13 cellular contexts compared by ENCODE assay signal in the genomic region with DNA sequence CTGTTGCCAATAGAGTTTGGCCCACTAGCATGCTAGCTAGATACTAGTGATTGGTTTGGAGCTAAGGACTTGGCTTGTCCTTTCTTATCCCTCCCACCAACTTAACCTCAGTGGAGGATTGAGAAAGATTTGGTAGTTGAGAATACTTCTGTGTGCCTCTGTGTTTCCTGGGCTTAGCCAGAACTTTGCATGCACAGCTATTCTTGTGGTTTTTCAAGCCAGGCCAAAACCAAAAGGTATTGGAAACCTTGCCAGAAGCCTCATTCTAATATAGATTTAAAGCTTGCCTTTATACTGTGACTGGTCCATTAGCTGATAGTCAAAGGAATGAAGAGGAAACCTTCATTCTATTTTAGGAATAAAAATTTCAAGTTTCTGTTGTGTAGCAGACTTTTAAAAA.
DNase-seq lines count a peak whose midpoint lies in the region; ATAC-seq and TF ChIP-seq lines count a peak whose summit lies in the region.
"Had no signal": no experiment of that assay in that cellular context is flagged by ENCODE, and none has a peak within 500 bp of the region (broad histone marks: within the 10 kb centered on the region; RNA-seq: fewer than 3 reads in every experiment).

No MANE protein-coding gene starts in this region.

- no peak for TF ChIP-seq POLR2A in prostate gland (IDR thresholded peaks at IDR 0.05)
- TF ChIP-seq POLR2A in erythroblast (IDR thresholded peaks at IDR 0.05; ENCODE audit: low read length) = no peak

- no peaks in the 10 kb centered on the region for H3K9me3 ChIP-seq in Loucy (ENCODE audit: insufficient read depth, low read depth, low read length)
- H3K9me3 ChIP-seq in prostate gland = no peaks in the 10 kb centered on the region
- H3K9me3 ChIP-seq in colonic mucosa = no peaks in the 10 kb centered on the region

- H4K20me1 ChIP-seq in Loucy (ENCODE audit: insufficient read depth, low read length, poor library complexity, severe bottlenecking) = no peaks in the 10 kb centered on the region

- DNase-seq in GM03348 (ENCODE audit: low spot score) (peak; percentile 66), brain microvascular endothelial cell (peak; percentile 14), prostate gland (ENCODE audit: low spot score) (peak; percentile 17), erythroblast (lab: John Stamatoyannopoulos, UW) (no peak), T1000 (lab: John Stamatoyannopoulos, UW) (no peak), colonic mucosa (no peak)
- DNase-seq: activated naive CD4-positive, alpha-beta T cell treated with anti-CD3 and anti-CD28 coated beads, Interleukin-2, amount 10 ng/mL, durations not matched to agents 7 days and 5 days; DMS79; NCI-H1436; substantia nigra had no signal

- H3K79me2 ChIP-seq in Loucy (ENCODE audit: insufficient read depth, low read length) = no peaks in the 10 kb centered on the region
- H3K79me2 ChIP-seq: parathyroid adenoma had no signal

- no peak overlapping the region for H3K4me3 ChIP-seq in Loucy (ENCODE audit: low read length, poor library complexity, severe bottlenecking)
- no peak overlapping the region for H3K4me3 ChIP-seq in brain microvascular endothelial cell (ENCODE audit: low read depth, low read length)
- no peak overlapping the region for H3K4me3 ChIP-seq in prostate gland
- H3K4me3 ChIP-seq in colonic mucosa = no peak overlapping the region

- no peaks in the 10 kb centered on the region; the same call in 1 of the 2 replicates for H3F3A ChIP-seq in Loucy (ENCODE audit: low read depth)

- H3K27ac ChIP-seq in brain microvascular endothelial cell (no peak overlapping the region), prostate gland (no peak overlapping the region), colonic mucosa (no peak overlapping the region)
- H3K27ac ChIP-seq: parathyroid adenoma had no signal

- in situ Hi-C loops in brain microvascular endothelial cell (cut with HindIII; ENCODE audit: low pct_ligation_motif_present, low sequenced_read_pairs) = no loop called here

- H3K27me3 ChIP-seq in Loucy (ENCODE audit: insufficient read depth, low read length, poor library complexity, severe bottlenecking) = no peaks in the 10 kb centered on the region
- no peaks in the 10 kb centered on the region for H3K27me3 ChIP-seq in brain microvascular endothelial cell (replicated peaks)
- H3K27me3 ChIP-seq in prostate gland (replicated peaks; ENCODE audit: insufficient read depth) = no peaks in the 10 kb centered on the region
- H3K27me3 ChIP-seq in colonic mucosa = no peaks in the 10 kb centered on the region

- H3K9me2 ChIP-seq in Loucy (replicated peaks; ENCODE audit: low read depth, low read length) = no peaks in the 10 kb centered on the region

- H3K9ac ChIP-seq in Loucy (ENCODE audit: low read depth, low read length, poor library complexity, severe bottlenecking) (no peak overlapping the region), colonic mucosa (ENCODE audit: low read depth in 2 of 2, low read length in 2 of 2) (no peak overlapping the region)
- H3K9ac ChIP-seq: parathyroid adenoma had no signal

- ATAC-seq in GM19455 (IDR thresholded peaks at IDR 0.05; ENCODE audit: unreplicated experiment) = no peak

- peak overlapping the region; percentile 12 for H3K4me2 ChIP-seq in Loucy (ENCODE audit: low read depth, low read length, poor library complexity, severe bottlenecking)

- H2AFZ ChIP-seq in Loucy (ENCODE audit: low read length) = no peak overlapping the region
- H2AFZ ChIP-seq: parathyroid adenoma had no signal

- intact Hi-C loops in prostate gland (cut with DNase I) = no loop called here
- intact Hi-C loops in colonic mucosa (cut with DNase I) = no loop called here

- TF ChIP-seq CTCF in Loucy (conservative IDR thresholded peaks at IDR 0.05; ENCODE audit: low read length) (no peak), brain microvascular endothelial cell (IDR thresholded peaks at IDR 0.05; ENCODE audit: low read depth, low read length, missing control alignments) (no peak), prostate gland (IDR thresholded peaks at IDR 0.05) (no peak), colonic mucosa (IDR thresholded peaks at IDR 0.05) (no peak)

- H3K4me1 ChIP-seq in Loucy (ENCODE audit: insufficient read depth, low read length, poor library complexity, severe bottlenecking) = peaks cover 11% of the 10 kb centered on the region
- no peaks in the 10 kb centered on the region for H3K4me1 ChIP-seq in prostate gland (replicated peaks)
- no peaks in the 10 kb centered on the region for H3K4me1 ChIP-seq in colonic mucosa
- H3K4me1 ChIP-seq: parathyroid adenoma had no signal

- H3K36me3 ChIP-seq in Loucy (ENCODE audit: insufficient read depth, low read length) (no peaks in the 10 kb centered on the region; the same call in 1 of the 2 replicates), brain microvascular endothelial cell (replicated peaks) (no peaks in the 10 kb centered on the region), prostate gland (no peaks in the 10 kb centered on the region), colonic mucosa (no peaks in the 10 kb centered on the region)

Comparison
In these comparisons a context has a peak if more than half of its experiments do, and no peak if none do; other contexts are left out.
1. DNase-seq: peak in GM03348 (single experiment), brain microvascular endothelial cell (single experiment) and prostate gland (single experiment); none in erythroblast (0 of 2), T1000 (single experiment) and colonic mucosa (single experiment).